ENCODE assay signal across 1 cellular context in genomic region chr13:32737679-32738078, GRCh38.
TF ChIP-seq lines count a peak whose summit lies in the region.

No MANE protein-coding gene starts in this region.

TF ChIP-seq in HepG2, 621 proteins besides CTCF, POLR2A, EP300 and RAD21 (continued from another document):
- no peak for TF ChIP-seq ZNF691 (CRISPR knock-in tag; IDR thresholded peaks at IDR 0.05; ENCODE audit: borderline replicate concordance, low read depth)
TF ChIP-seq in HepG2: peak in this region for 0.
